Comparison of ENCODE assay signal across 12 cellular contexts in the genomic region with DNA sequence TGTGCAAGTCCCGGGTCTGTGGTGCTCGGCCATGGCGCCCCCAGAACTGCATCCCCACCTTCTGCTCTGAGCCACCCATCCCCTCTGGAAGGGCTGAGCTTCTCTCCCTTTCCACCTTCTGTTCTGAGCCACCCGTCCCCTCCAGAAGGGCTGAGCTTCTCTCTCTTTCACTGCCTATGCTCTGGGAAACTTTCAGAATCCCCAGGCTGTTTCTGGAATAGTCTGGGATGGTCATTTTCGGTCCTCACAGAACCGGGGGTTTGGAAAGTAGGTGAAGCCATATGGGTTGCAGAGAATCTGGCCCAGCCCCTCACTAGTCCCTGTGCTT. TPM values are rescaled to one million over a fixed set of nuclear protein-coding genes. Genes with fewer than 3 reads are reported as not detected.
DNase-seq lines count a peak whose midpoint lies in the region; ATAC-seq, FAIRE-seq and TF ChIP-seq lines count a peak whose summit lies in the region.
"Had no signal": no experiment of that assay in that cellular context is flagged by ENCODE, and none has a peak within 500 bp of the region (broad histone marks: within the 10 kb centered on the region; RNA-seq: fewer than 3 reads in every experiment).

No MANE protein-coding gene starts in this region.

- CTCF ChIA-PET in Panc1 (lab: Charles Lee), result no interaction called here

- 63 to 80% methylated on average over 2 to 5 of the region's 6 CpGs for WGBS in esophagus squamous epithelium, 2 donors
- 60 to 84% (median 64%) methylated on average over 6 of the region's 6 CpGs for WGBS in small intestine, 3 donors

- no peaks in the 10 kb centered on the region for H3K9me3 ChIP-seq in Panc1 (ENCODE audit: control insufficient read depth, insufficient read depth, low read depth, low read length)
- no peaks in the 10 kb centered on the region for H3K9me3 ChIP-seq in esophagus squamous epithelium
- no peaks in the 10 kb centered on the region for H3K9me3 ChIP-seq in small intestine (ENCODE audit: control insufficient read depth, low read depth)

- in situ Hi-C loops in Panc1 (cut with HindIII; ENCODE audit: low pct_unique_long_range_greater_than_20kb, low sequenced_read_pairs), result no loop called here

- no peaks in the 10 kb centered on the region for H3K36me3 ChIP-seq in Panc1 (ENCODE audit: control insufficient read depth, insufficient read depth, low read length)
- no peaks in the 10 kb centered on the region for H3K36me3 ChIP-seq in esophagus squamous epithelium
- H3K36me3 ChIP-seq in small intestine (ENCODE audit: control insufficient read depth in 2 of 2, insufficient read depth in 2 of 2, low read length in 2 of 2), result no peaks in the 10 kb centered on the region

- TF ChIP-seq CTCF in Panc1 (IDR thresholded peaks at IDR 0.05) (no peak), esophagus squamous epithelium (IDR thresholded peaks at IDR 0.05) (no peak), GM10266 (IDR thresholded peaks at IDR 0.05; ENCODE audit: control insufficient read depth, insufficient read depth, low read depth, missing control alignments) (no peak)

- peak overlapping the region; percentile 95 for H3K27ac Mint-ChIP-seq in T-helper 1 cell treated with Interleukin-12 subunit alpha and Interleukin-12 subunit beta and Interleukin-4 antibody, amounts not matched to agents 30 μg/mL and 1 μg/mL, for 36 hours

- H3K4me1 ChIP-seq in Panc1 (ENCODE audit: control insufficient read depth, insufficient read depth, low read length) (peaks cover 29% of the 10 kb centered on the region), esophagus squamous epithelium (peaks cover 25 to 47% (median 33%) of the 10 kb centered on the region in 3 donors), small intestine (ENCODE audit: control insufficient read depth in 2 of 2, insufficient read depth in 1 of 2, low read depth in 1 of 2, low read length in 1 of 2) (peaks cover 5 to 6% of the 10 kb centered on the region in 2 donors)

- peaks cover 66% of the 10 kb centered on the region for H3K4me1 Mint-ChIP-seq in T-helper 1 cell treated with Interleukin-12 subunit alpha and Interleukin-12 subunit beta and Interleukin-4 antibody, amounts not matched to agents 30 μg/mL and 1 μg/mL, for 36 hours (ENCODE audit: low read depth)

- peaks cover 4% of the 10 kb centered on the region for H3K27me3 Mint-ChIP-seq in T-helper 1 cell treated with Interleukin-12 subunit alpha and Interleukin-12 subunit beta and Interleukin-4 antibody, amounts not matched to agents 30 μg/mL and 1 μg/mL, for 36 hours (ENCODE audit: low read depth)

- intact Hi-C loops in Panc1 (cut with micrococcal nuclease; ENCODE audit: unreplicated experiment) (no loop called here), esophagus squamous epithelium (cut with DNase I) (no loop called here)

- H3K36me3 Mint-ChIP-seq in T-helper 1 cell treated with Interleukin-12 subunit alpha and Interleukin-12 subunit beta and Interleukin-4 antibody, amounts not matched to agents 30 μg/mL and 1 μg/mL, for 36 hours (ENCODE audit: low read depth), result peaks cover 9% of the 10 kb centered on the region

- no peak for ATAC-seq in Panc1

- H3K27ac ChIP-seq in Panc1 (ENCODE audit: low read length) (peak overlapping the region; percentile 92), esophagus squamous epithelium (peak overlapping the region; percentile 45 to 80 (median 60)), small intestine (ENCODE audit: low read depth in 1 of 2, low read length in 1 of 2) (peak overlapping the region; percentile 25 to 94)
- H3K27ac ChIP-seq: 22Rv1 had no signal

- no peak for TF ChIP-seq POLR2A in esophagus squamous epithelium (IDR thresholded peaks at IDR 0.05)

- no peak for DNase-seq in T-helper 1 cell
- no peak for DNase-seq in Panc1 (ENCODE audit: low read depth, low spot score)
- no peak for DNase-seq in esophagus squamous epithelium (lab: John Stamatoyannopoulos, UW)
- no peak for DNase-seq in small intestine
- no peak for DNase-seq in effector CD8-positive, alpha-beta T cell (lab: John Stamatoyannopoulos, UW)
- no peak for DNase-seq in GM10266 (ENCODE audit: extremely low spot score)
- DNase-seq in DMS153 treated with DMSO at 0.1 percent for 48 hours (lab: John Stamatoyannopoulos, UW; ENCODE audit: unreplicated experiment), result no peak
- DNase-seq: anterior cingulate cortex, NCI-H146 had no signal

- no TSS peak for BruUV-seq in Panc1 (replicated peaks; lab: Mats Ljungman, UMichigan)

- no peaks in the 10 kb centered on the region for H3K9me3 Mint-ChIP-seq in T-helper 1 cell treated with Interleukin-12 subunit alpha and Interleukin-12 subunit beta and Interleukin-4 antibody, amounts not matched to agents 30 μg/mL and 1 μg/mL, for 36 hours

- H3K27me3 ChIP-seq in Panc1 (ENCODE audit: control insufficient read depth, insufficient read depth, low read length), result no peaks in the 10 kb centered on the region
- peaks cover 0 to 6% (median 0%) of the 10 kb centered on the region in 4 donors for H3K27me3 ChIP-seq in esophagus squamous epithelium
- H3K27me3 ChIP-seq in small intestine (ENCODE audit: control insufficient read depth in 2 of 2, insufficient read depth in 2 of 2, low read length in 2 of 2), result no peaks in the 10 kb centered on the region

- H3K4me3 Mint-ChIP-seq in T-helper 1 cell treated with Interleukin-12 subunit alpha and Interleukin-12 subunit beta and Interleukin-4 antibody, amounts not matched to agents 30 μg/mL and 1 μg/mL, for 36 hours, result peak overlapping the region; percentile 86

- POLR2A ChIA-PET in Panc1 (lab: Charles Lee), result no interaction called here

- FAIRE-seq in small intestine (lab: Jason Lieb, UNC), result no peak
- FAIRE-seq: islet of Langerhans had no signal

- H3K4me3 ChIP-seq in Panc1 (ENCODE audit: low read depth in 2 of 2, low read length in 2 of 2), result peak overlapping the region; percentile 32 to 56
- peak overlapping the region; percentile 14 to 58 (median 33) for H3K4me3 ChIP-seq in esophagus squamous epithelium
- peak overlapping the region; percentile 9 to 30 for H3K4me3 ChIP-seq in small intestine (ENCODE audit: low read depth in 1 of 2, low read length in 2 of 2)

RNA-seq across cellular contexts. Expression of a gene that starts 3.4 kb away (rescaled TPM):
- total RNA-seq in Panc1 (2021; ENCODE audit: unreplicated experiment) (66.7 TPM), esophagus squamous epithelium (10 to 100 TPM; 10.6 to 32.9 (median 22.7) TPM)
- polyA plus RNA-seq in Panc1 (2012; ENCODE audit: insufficient read length), result 92.6 TPM
- 10 to 100 TPM; 12.7 to 59.4 (median 15.1) TPM for polyA plus RNA-seq in small intestine
